ENCODE assay signal across 19 cellular contexts in the genomic region with DNA sequence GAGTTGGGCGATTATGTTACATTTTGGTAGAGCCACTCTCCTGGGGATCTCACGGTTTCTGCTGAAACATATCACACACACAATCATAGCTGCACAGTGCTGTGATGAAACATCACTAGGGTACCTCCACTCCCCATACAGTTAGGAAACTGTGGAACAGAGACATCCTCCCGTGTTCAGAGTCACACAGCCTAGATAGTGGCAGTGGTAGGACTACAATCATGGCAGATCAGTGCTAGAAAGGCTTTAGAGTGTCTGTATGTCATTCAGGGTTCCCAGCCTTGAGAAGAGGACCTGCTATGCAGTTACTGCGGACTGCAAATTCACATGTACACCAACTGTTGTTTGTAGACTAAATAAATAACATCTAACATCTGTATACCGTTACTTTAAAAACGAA.
DNase-seq lines count a peak whose midpoint lies in the region; ATAC-seq, FAIRE-seq and TF ChIP-seq lines count a peak whose summit lies in the region.
"Had no signal": no experiment of that assay in that cellular context is flagged by ENCODE, and none has a peak within 500 bp of the region (broad histone marks: within the 10 kb centered on the region; RNA-seq: fewer than 3 reads in every experiment).

No MANE protein-coding gene starts in this region.

- no peak overlapping the region for H3K27ac Mint-ChIP-seq in stimulated activated memory B cell treated with anti-CD40 and anti-IgM and Interleukin-4, amounts not matched to agents 10 μg/mL and 1 μg/mL and 100 μg/mL, for 72 hours
- H3K27ac Mint-ChIP-seq: CD4-positive, alpha-beta T cell; CD8-positive, alpha-beta T cell had no signal

- no peaks in the 10 kb centered on the region for H3K4me1 Mint-ChIP-seq in stimulated activated memory B cell treated with anti-CD40 and anti-IgM and Interleukin-4, amounts not matched to agents 10 μg/mL and 1 μg/mL and 100 μg/mL, for 72 hours
- H3K4me1 Mint-ChIP-seq: B cell had no signal

- no peak overlapping the region for H2AFZ ChIP-seq in SK-N-SH (ENCODE audit: low read depth)

- CTCF ChIA-PET in SK-N-SH (lab: Yijun Ruan, JAX), result interaction anchor here (1.5 kb wide), 1 partner anchor 27 kb away, joined by 3 read pairs; no protein-coding TSS in a partner anchor

- TF ChIP-seq RAD21 in SK-N-SH (IDR thresholded peaks at IDR 0.05; ENCODE audit: low read length), result no peak

- H3K4me3 Mint-ChIP-seq in stimulated activated memory B cell treated with anti-CD40 and anti-IgM and Interleukin-4, amounts not matched to agents 10 μg/mL and 1 μg/mL and 100 μg/mL, for 72 hours, result no peak overlapping the region
- H3K4me3 Mint-ChIP-seq: B cell; CD4-positive, alpha-beta T cell; CD8-positive, alpha-beta T cell had no signal

- no peaks in the 10 kb centered on the region for H3K79me2 ChIP-seq in SK-N-SH (ENCODE audit: insufficient read depth)

- TF ChIP-seq EP300 in esophagus muscularis mucosa (IDR thresholded peaks at IDR 0.05) (no peak), SK-N-SH (IDR thresholded peaks at IDR 0.05; ENCODE audit: borderline replicate concordance in 1 of 2, low read depth in 1 of 2, low read length in 1 of 2) (no peak)

- no peak overlapping the region for H3K9ac ChIP-seq in SK-N-SH
- H3K9ac ChIP-seq: BLaER1 treated with 17β-estradiol and CSF1 and Interleukin-3, amounts not matched to agents 10 nM and 100 nM had no signal

- peaks cover 17% of the 10 kb centered on the region for H3K9me3 Mint-ChIP-seq in stimulated activated memory B cell treated with anti-CD40 and anti-IgM and Interleukin-4, amounts not matched to agents 10 μg/mL and 1 μg/mL and 100 μg/mL, for 72 hours

- no peaks in the 10 kb centered on the region for H3K27me3 Mint-ChIP-seq in stimulated activated memory B cell treated with anti-CD40 and anti-IgM and Interleukin-4, amounts not matched to agents 10 μg/mL and 1 μg/mL and 100 μg/mL, for 72 hours
- H3K27me3 Mint-ChIP-seq: B cell; CD4-positive, alpha-beta T cell had no signal

- peaks cover 11% of the 10 kb centered on the region for H3F3A ChIP-seq in SK-N-SH (replicated peaks; ENCODE audit: insufficient read depth)

- TF ChIP-seq CTCF in esophagus muscularis mucosa (IDR thresholded peaks at IDR 0.05) (no peak), SK-N-SH (IDR thresholded peaks at IDR 0.05) (no peak), tibial artery (IDR thresholded peaks at IDR 0.05) (no peak)

- H3K4me2 ChIP-seq in SK-N-SH, result no peak overlapping the region
- H3K4me2 ChIP-seq: A549; BLaER1 treated with 17β-estradiol and CSF1 and Interleukin-3, amounts not matched to agents 10 nM and 100 nM had no signal

- WGBS in esophagus muscularis mucosa, result 90% methylated on average over 6 of the region's 6 CpGs
- 96% methylated on average over 6 of the region's 6 CpGs for WGBS in SK-N-SH (ENCODE audit: low lambda C conversion rate)

- no peaks in the 10 kb centered on the region for H3K9me2 ChIP-seq in SK-N-SH

- H3K4me3 ChIP-seq in esophagus muscularis mucosa, result no peak overlapping the region
- no peak overlapping the region for H3K4me3 ChIP-seq in SK-N-SH (ENCODE audit: low read depth in 2 of 2, low read length in 1 of 2)
- H3K4me3 ChIP-seq in tibial artery, result no peak overlapping the region
- H3K4me3 ChIP-seq: A549; BLaER1 treated with 17β-estradiol and CSF1 and Interleukin-3, amounts not matched to agents 10 nM and 100 nM had no signal

- FAIRE-seq in H54 (lab: Jason Lieb, UNC), result peak; percentile 57
- FAIRE-seq: A549, G401.6, GM12891 had no signal

- TF ChIP-seq POLR2A in H54 (IDR thresholded peaks at IDR 0.05; ENCODE audit: low read depth, low read length) (no peak), esophagus muscularis mucosa (IDR thresholded peaks at IDR 0.05; ENCODE audit: low read depth) (no peak)

- H3K4me1 ChIP-seq in esophagus muscularis mucosa (no peaks in the 10 kb centered on the region), SK-N-SH (ENCODE audit: control insufficient read depth in 1 of 2, insufficient read depth in 2 of 2, low read depth in 1 of 2, low read length in 1 of 2) (no peaks in the 10 kb centered on the region; a peak in 1 of 4 replicates), tibial artery (no peaks in the 10 kb centered on the region)
- H3K4me1 ChIP-seq: Caco-2 had no signal

- H4K20me1 ChIP-seq in SK-N-SH (ENCODE audit: insufficient read depth), result no peaks in the 10 kb centered on the region
- H4K20me1 ChIP-seq: BLaER1 treated with 17β-estradiol and CSF1 and Interleukin-3, amounts not matched to agents 10 nM and 100 nM had no signal

- peak; percentile 31 for ATAC-seq in stimulated activated memory B cell treated with anti-CD40 and anti-IgM and Interleukin-4, amounts not matched to agents 10 μg/mL and 1 μg/mL and 100 μg/mL, for 72 hours
- ATAC-seq: CD8-positive, alpha-beta T cell had no signal

- POLR2A ChIA-PET in SK-N-SH (lab: Yijun Ruan, JAX), result no interaction called here

- H3K36me3 ChIP-seq in esophagus muscularis mucosa (no peaks in the 10 kb centered on the region), SK-N-SH (replicated peaks in 1 of 2; ENCODE audit: control insufficient read depth in 1 of 2, insufficient read depth in 2 of 2, low read length in 1 of 2) (no peaks in the 10 kb centered on the region), tibial artery (no peaks in the 10 kb centered on the region)

- H3K36me3 Mint-ChIP-seq in stimulated activated memory B cell treated with anti-CD40 and anti-IgM and Interleukin-4, amounts not matched to agents 10 μg/mL and 1 μg/mL and 100 μg/mL, for 72 hours, result peaks cover 24% of the 10 kb centered on the region

- DNase-seq in H54 (ENCODE audit: insufficient read length, low spot score) (no peak), esophagus muscularis mucosa (ENCODE audit: extremely low spot score) (peak; percentile 79), SK-N-SH (no peak), tibial artery (no peak)
- DNase-seq: AML-193; Caco-2; Calu3; CD4-positive, alpha-beta T cell; CD8-positive, alpha-beta T cell; DMS79 treated with DMSO at 0.1 percent for 48 hours; GF-D8 had no signal

- no peaks in the 10 kb centered on the region for H3K27me3 ChIP-seq in esophagus muscularis mucosa
- H3K27me3 ChIP-seq in SK-N-SH (ENCODE audit: insufficient read depth), result no peaks in the 10 kb centered on the region
- no peaks in the 10 kb centered on the region for H3K27me3 ChIP-seq in tibial artery
- H3K27me3 ChIP-seq: BLaER1 treated with 17β-estradiol and CSF1 and Interleukin-3, amounts not matched to agents 10 nM and 100 nM had no signal

- intact Hi-C loops in esophagus muscularis mucosa (cut with DNase I) (no loop called here), tibial artery (cut with DNase I; ENCODE audit: low total_unique reads) (no loop called here)

- no peak overlapping the region for H3K27ac ChIP-seq in esophagus muscularis mucosa (replicated peaks in 1 of 4)
- H3K27ac ChIP-seq in SK-N-SH (ENCODE audit: low read depth in 2 of 2, low read length in 1 of 2), result no peak overlapping the region
- no peak overlapping the region for H3K27ac ChIP-seq in tibial artery
- H3K27ac ChIP-seq: 22Rv1; BLaER1 treated with 17β-estradiol and CSF1 and Interleukin-3, amounts not matched to agents 10 nM and 100 nM; C4-2B had no signal

- H3K9me3 ChIP-seq in esophagus muscularis mucosa (no peaks in the 10 kb centered on the region), SK-N-SH (peaks cover 18% of the 10 kb centered on the region; the same call in 1 of the 2 replicates), tibial artery (no peaks in the 10 kb centered on the region)

TF ChIP-seq in SK-N-SH, 30 proteins besides CTCF, POLR2A, EP300 and RAD21:
- TF ChIP-seq FOXM1 (IDR thresholded peaks at IDR 0.05; ENCODE audit: low read depth), result no peak
- TF ChIP-seq FOSL2 (IDR thresholded peaks at IDR 0.05; ENCODE audit: borderline replicate concordance, low read depth), result no peak
- no peak for TF ChIP-seq JUND (IDR thresholded peaks at IDR 0.05)
